In the genomic region with DNA sequence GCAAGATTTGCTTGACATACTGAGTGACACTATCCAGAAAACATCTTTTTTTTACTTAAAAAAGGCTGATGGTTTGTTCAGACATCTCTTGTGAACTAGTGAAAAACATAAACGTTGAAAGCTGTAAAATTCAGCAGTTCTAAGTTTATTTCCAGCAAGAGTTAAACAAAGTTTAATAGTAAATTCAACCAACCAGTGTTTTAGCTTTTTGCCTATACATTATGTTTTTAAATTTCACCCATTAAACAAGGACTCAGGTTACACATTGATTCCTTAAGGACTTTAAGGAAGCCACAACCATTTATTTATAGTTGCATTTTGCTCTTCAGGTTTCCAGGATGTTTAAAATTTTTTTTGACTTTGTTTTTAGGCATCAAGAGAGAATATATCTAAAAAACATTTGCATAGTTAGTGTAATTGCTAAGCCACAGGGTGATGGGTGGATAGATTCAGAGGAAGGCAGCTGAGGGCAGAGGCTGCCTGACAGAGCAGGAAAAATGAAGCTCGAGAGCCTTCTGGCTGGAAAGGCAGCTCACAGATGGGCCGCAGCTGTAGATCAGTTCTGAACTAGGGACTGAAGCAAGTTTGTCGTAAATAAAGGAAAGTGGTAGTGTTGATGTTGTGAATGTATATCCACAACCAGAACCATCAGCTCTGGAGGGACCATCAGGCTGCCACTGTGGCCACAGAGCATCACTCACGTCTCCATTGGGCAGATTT, we compare ENCODE assay signal across 14 cellular contexts. TPM values are rescaled to one million over a fixed set of nuclear protein-coding genes. Genes with fewer than 3 reads are reported as not detected.
DNase-seq lines count a peak whose midpoint lies in the region; ATAC-seq and TF ChIP-seq lines count a peak whose summit lies in the region.
"Had no signal": no experiment of that assay in that cellular context is flagged by ENCODE, and none has a peak within 500 bp of the region (broad histone marks: within the 10 kb centered on the region; RNA-seq: fewer than 3 reads in every experiment).

No MANE protein-coding gene starts in this region.

- TF ChIP-seq POLR2A in vagina (IDR thresholded peaks at IDR 0.05): no peak

- peaks cover 33% of the 10 kb centered on the region for H3K4me1 Mint-ChIP-seq in nephron progenitor cell

- WGBS in heart right ventricle, 2 donors: 74 to 75% methylated on average over 5 of the region's 5 CpGs

- H3K4me1 ChIP-seq in heart right ventricle (peaks cover 21 to 52% (median 35%) of the 10 kb centered on the region in 9 donors), vagina (peaks cover 51% of the 10 kb centered on the region)

- H3K27me3 ChIP-seq in heart right ventricle (no peaks in the 10 kb centered on the region), vagina (no peaks in the 10 kb centered on the region)
- H3K27me3 ChIP-seq: neutrophil, tibial artery had no signal

- H3K36me3 ChIP-seq in heart right ventricle: peaks cover 0 to 60% (median 20%) of the 10 kb centered on the region in 9 donors
- H3K36me3 ChIP-seq in vagina: peaks cover 0 to 17% of the 10 kb centered on the region in 2 donors

- H3K36me3 Mint-ChIP-seq in nephron progenitor cell (ENCODE audit: low read depth): peaks cover 18% of the 10 kb centered on the region

- H3K27me3 Mint-ChIP-seq in nephron progenitor cell (ENCODE audit: low read depth, poor library complexity): no peaks in the 10 kb centered on the region
- H3K27me3 Mint-ChIP-seq: activated T-cell treated with anti-CD3 and anti-CD28 coated beads, Interleukin-2, amount 50 U/mL, for 24 hours; B cell had no signal

- H3K9me3 Mint-ChIP-seq in nephron progenitor cell: no peaks in the 10 kb centered on the region
- H3K9me3 Mint-ChIP-seq: activated T-cell treated with anti-CD3 and anti-CD28 coated beads, Interleukin-2, amount 50 U/mL, for 24 hours had no signal

- DNase-seq in heart right ventricle (no peak), left ventricle myocardium superior (no peak), fibroblast of peridontal ligament (ENCODE audit: extremely low read depth) (peak; percentile 12), nephron progenitor cell (no peak), vagina (ENCODE audit: extremely low spot score in 2 of 2) (no peak), NCI-H526 treated with DMSO at 0.1 percent for 48 hours (lab: John Stamatoyannopoulos, UW) (no peak), NCI-H2196 treated with DMSO at 0.1 percent for 48 hours (lab: John Stamatoyannopoulos, UW; ENCODE audit: unreplicated experiment) (no peak), kidney tubule cell (ENCODE audit: low spot score) (no peak)
- DNase-seq: activated T-cell treated with anti-CD3 and anti-CD28 coated beads, Interleukin-2, amount 50 U/mL, for 24 hours; NCI-H1048; NCI-H510A; tibial artery had no signal

- H3K4me3 ChIP-seq in heart right ventricle (no peak overlapping the region), vagina (no peak overlapping the region)
- H3K4me3 ChIP-seq: tibial artery had no signal

- H3K4me3 Mint-ChIP-seq in nephron progenitor cell: no peak overlapping the region
- H3K4me3 Mint-ChIP-seq: activated T-cell treated with anti-CD3 and anti-CD28 coated beads, Interleukin-2, amount 50 U/mL, for 24 hours; B cell had no signal

- H3K27ac Mint-ChIP-seq in nephron progenitor cell: peak overlapping the region; percentile 86
- H3K27ac Mint-ChIP-seq: activated T-cell treated with anti-CD3 and anti-CD28 coated beads, Interleukin-2, amount 50 U/mL, for 24 hours; B cell had no signal

- H3K9me3 ChIP-seq in heart right ventricle (no peaks in the 10 kb centered on the region), vagina (no peaks in the 10 kb centered on the region)
- H3K9me3 ChIP-seq: neutrophil, tibial artery had no signal

- H3K27ac ChIP-seq in heart right ventricle: peak overlapping the region in 8 of 10 donors; percentile 76 to 94 (median 82)
- H3K27ac ChIP-seq in vagina: peak overlapping the region; percentile 81

- TF ChIP-seq CTCF in heart right ventricle (IDR thresholded peaks at IDR 0.05): no peak
- no peak for TF ChIP-seq CTCF in nephron progenitor cell (IDR thresholded peaks at IDR 0.05)
- TF ChIP-seq CTCF in vagina (IDR thresholded peaks at IDR 0.05): no peak

- ATAC-seq in heart right ventricle: no peak
- no peak for ATAC-seq in left ventricle myocardium superior

- intact Hi-C loops in heart right ventricle (cut with DNase I): loop anchor here in 2 of 10 donors (10.0 kb wide), 1 partner anchor 46 kb away; a partner anchor contains a TSS
- intact Hi-C loops in left ventricle myocardium superior (cut with micrococcal nuclease): no loop called here
- intact Hi-C loops in vagina (cut with DNase I): no loop called here

RNA-seq across cellular contexts. Expression of a gene that starts 9.6 kb away (rescaled TPM):
- total RNA-seq in heart right ventricle (10 to 100 TPM; 20.6 to 43.6 (median 26.8) TPM), left ventricle myocardium superior (24.2 TPM), vagina (18.9 TPM)
- polyA plus RNA-seq in heart right ventricle: 10 to 100 TPM in 1 of 2 donors, 1 to 10 TPM in 1; 9.9 to 22.2 TPM

RNA-seq across cellular contexts. Expression of a gene that starts 9.8 kb away (rescaled TPM):
- total RNA-seq in heart right ventricle (10 to 100 TPM; 34.8 to 55.2 (median 40.8) TPM), left ventricle myocardium superior (46.2 TPM), vagina (135 TPM)
- polyA plus RNA-seq in heart right ventricle: 10 to 100 TPM; 32.3 to 39.3 TPM

RNA-seq across cellular contexts. Expression of a gene that starts 48.8 kb away (rescaled TPM):
- total RNA-seq in heart right ventricle: 10 to 100 TPM; 43.3 to 76.9 (median 56.5) TPM
- 10 to 100 TPM; 19.2 to 33.7 TPM for polyA plus RNA-seq in heart right ventricle
- 54.7 TPM for total RNA-seq in left ventricle myocardium superior
- 37.6 TPM for total RNA-seq in vagina
